Comparison of ENCODE assay signal across 1 cellular context in genomic region chr9:35102769-35103659, GRCh38.
TF ChIP-seq lines count a peak whose summit lies in the region.

A gene with protein sequence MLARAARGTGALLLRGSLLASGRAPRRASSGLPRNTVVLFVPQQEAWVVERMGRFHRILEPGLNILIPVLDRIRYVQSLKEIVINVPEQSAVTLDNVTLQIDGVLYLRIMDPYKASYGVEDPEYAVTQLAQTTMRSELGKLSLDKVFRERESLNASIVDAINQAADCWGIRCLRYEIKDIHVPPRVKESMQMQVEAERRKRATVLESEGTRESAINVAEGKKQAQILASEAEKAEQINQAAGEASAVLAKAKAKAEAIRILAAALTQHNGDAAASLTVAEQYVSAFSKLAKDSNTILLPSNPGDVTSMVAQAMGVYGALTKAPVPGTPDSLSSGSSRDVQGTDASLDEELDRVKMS (minus strand): TSS chr9:35103131. CDS start chr9:35103094, 37 bp downstream.

TF ChIP-seq in HepG2, 621 proteins besides CTCF, POLR2A, EP300 and RAD21 (continued from another document and continues in another):
- peak; percentile 88; the same call in 1 of the 2 replicates for TF ChIP-seq BORCS8-MEF2B (CRISPR knock-in tag; IDR thresholded peaks at IDR 0.05)
- TF ChIP-seq RFX3 (CRISPR knock-in tag; IDR thresholded peaks at IDR 0.05), result peak; percentile 93
- TF ChIP-seq ZNF614 (CRISPR knock-in tag; IDR thresholded peaks at IDR 0.05; ENCODE audit: borderline replicate concordance), result no peak; the same call in 1 of the 2 replicates
- TF ChIP-seq, protein P1, sequence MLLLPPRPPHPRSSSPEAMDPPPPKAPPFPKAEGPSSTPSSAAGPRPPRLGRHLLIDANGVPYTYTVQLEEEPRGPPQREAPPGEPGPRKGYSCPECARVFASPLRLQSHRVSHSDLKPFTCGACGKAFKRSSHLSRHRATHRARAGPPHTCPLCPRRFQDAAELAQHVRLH (CRISPR knock-in tag; IDR thresholded peaks at IDR 0.05; ENCODE audit: borderline replicate concordance, low read depth), result peak; percentile 68; the same call in 1 of the 2 replicates
- no peak for TF ChIP-seq ZNF543 (CRISPR knock-in tag; IDR thresholded peaks at IDR 0.05)
- TF ChIP-seq ZNF274 (CRISPR knock-in tag; IDR thresholded peaks at IDR 0.05), result no peak; the same call in 1 of the 2 replicates
- 0 out of 2 replicates have a peak, but pooled peaks have one; percentile 48 for TF ChIP-seq GATA4 (IDR thresholded peaks at IDR 0.05; ENCODE audit: borderline replicate concordance, low read depth)
- TF ChIP-seq ZNF737 (CRISPR knock-in tag; IDR thresholded peaks at IDR 0.05; ENCODE audit: borderline replicate concordance), result no peak
- peak; percentile 79; the same call in 1 of the 2 replicates for TF ChIP-seq SMAD3 (CRISPR knock-in tag; IDR thresholded peaks at IDR 0.05)
- peak; percentile 55; the same call in 1 of the 2 replicates for TF ChIP-seq GATAD2A (CRISPR knock-in tag; IDR thresholded peaks at IDR 0.05)
- TF ChIP-seq ZNF777 (CRISPR knock-in tag; IDR thresholded peaks at IDR 0.05), result peak; percentile 71
- TF ChIP-seq, protein P2, sequence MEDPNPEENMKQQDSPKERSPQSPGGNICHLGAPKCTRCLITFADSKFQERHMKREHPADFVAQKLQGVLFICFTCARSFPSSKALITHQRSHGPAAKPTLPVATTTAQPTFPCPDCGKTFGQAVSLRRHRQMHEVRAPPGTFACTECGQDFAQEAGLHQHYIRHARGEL (CRISPR knock-in tag; IDR thresholded peaks at IDR 0.05), result no peak
- no peak for TF ChIP-seq KLF9 (CRISPR knock-in tag; IDR thresholded peaks at IDR 0.05; ENCODE audit: low read depth)
- TF ChIP-seq ZNF337 (CRISPR knock-in tag; IDR thresholded peaks at IDR 0.05; ENCODE audit: borderline replicate concordance, low read depth), result no peak
- TF ChIP-seq ZBTB3 (CRISPR knock-in tag; IDR thresholded peaks at IDR 0.05; ENCODE audit: borderline replicate concordance, low read depth), result no peak
- no peak for TF ChIP-seq ZNF552 (CRISPR knock-in tag; IDR thresholded peaks at IDR 0.05; ENCODE audit: borderline replicate concordance)
- TF ChIP-seq TRIM24 (CRISPR knock-in tag; IDR thresholded peaks at IDR 0.05), result no peak
- TF ChIP-seq MED1 (CRISPR knock-in tag; IDR thresholded peaks at IDR 0.05), result peak; percentile 78
- TF ChIP-seq ZNF780A (CRISPR knock-in tag; IDR thresholded peaks at IDR 0.05), result no peak
- TF ChIP-seq TEAD2 (CRISPR knock-in tag; IDR thresholded peaks at IDR 0.05), result no peak
- TF ChIP-seq DBP (CRISPR knock-in tag; IDR thresholded peaks at IDR 0.05; ENCODE audit: not compliant biosample characterization), result peak; percentile 66
- TF ChIP-seq, protein P3, sequence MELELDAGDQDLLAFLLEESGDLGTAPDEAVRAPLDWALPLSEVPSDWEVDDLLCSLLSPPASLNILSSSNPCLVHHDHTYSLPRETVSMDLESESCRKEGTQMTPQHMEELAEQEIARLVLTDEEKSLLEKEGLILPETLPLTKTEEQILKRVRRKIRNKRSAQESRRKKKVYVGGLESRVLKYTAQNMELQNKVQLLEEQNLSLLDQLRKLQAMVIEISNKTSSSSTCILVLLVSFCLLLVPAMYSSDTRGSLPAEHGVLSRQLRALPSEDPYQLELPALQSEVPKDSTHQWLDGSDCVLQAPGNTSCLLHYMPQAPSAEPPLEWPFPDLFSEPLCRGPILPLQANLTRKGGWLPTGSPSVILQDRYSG (CRISPR knock-in tag; IDR thresholded peaks at IDR 0.05), result no peak
- TF ChIP-seq ELK4 (CRISPR knock-in tag; IDR thresholded peaks at IDR 0.05; ENCODE audit: borderline replicate concordance), result peak; percentile 98; the same call in 1 of the 2 replicates
- TF ChIP-seq MXI1 (IDR thresholded peaks at IDR 0.05; ENCODE audit: borderline replicate concordance, low read depth, low read length), result peak; percentile 94
- peak; percentile 66; the same call in 1 of the 2 replicates for TF ChIP-seq ZNF263 (CRISPR knock-in tag; IDR thresholded peaks at IDR 0.05)
- TF ChIP-seq ZNF577 (CRISPR knock-in tag; IDR thresholded peaks at IDR 0.05; ENCODE audit: borderline replicate concordance, low read depth), result no peak
- TF ChIP-seq SYNCRIP (IDR thresholded peaks at IDR 0.05; ENCODE audit: insufficient read depth, low read depth, low read length), result no peak
- TF ChIP-seq ZNF18 (CRISPR knock-in tag; IDR thresholded peaks at IDR 0.05; ENCODE audit: insufficient replicate concordance), result peak; percentile 72
- no peak for TF ChIP-seq CAMTA2 (CRISPR knock-in tag; IDR thresholded peaks at IDR 0.05; ENCODE audit: borderline replicate concordance)
- TF ChIP-seq PAXIP1 (CRISPR knock-in tag; conservative IDR thresholded peaks at IDR 0.05), result peak; percentile 18; the same call in 1 of the 2 replicates
- no peak for TF ChIP-seq PLRG1 (conservative IDR thresholded peaks at IDR 0.05)
- TF ChIP-seq STAG1 (CRISPR knock-in tag; IDR thresholded peaks at IDR 0.05), result no peak
- no peak for TF ChIP-seq ZNF326 (CRISPR knock-in tag; IDR thresholded peaks at IDR 0.05; ENCODE audit: borderline replicate concordance)
- no peak for TF ChIP-seq ATAD3A (CRISPR knock-in tag; IDR thresholded peaks at IDR 0.05)
- 0 out of 2 replicates have a peak, but pooled peaks have one; percentile 5 for TF ChIP-seq BHLHE40 (IDR thresholded peaks at IDR 0.05; ENCODE audit: low read length)
- TF ChIP-seq, protein P4, sequence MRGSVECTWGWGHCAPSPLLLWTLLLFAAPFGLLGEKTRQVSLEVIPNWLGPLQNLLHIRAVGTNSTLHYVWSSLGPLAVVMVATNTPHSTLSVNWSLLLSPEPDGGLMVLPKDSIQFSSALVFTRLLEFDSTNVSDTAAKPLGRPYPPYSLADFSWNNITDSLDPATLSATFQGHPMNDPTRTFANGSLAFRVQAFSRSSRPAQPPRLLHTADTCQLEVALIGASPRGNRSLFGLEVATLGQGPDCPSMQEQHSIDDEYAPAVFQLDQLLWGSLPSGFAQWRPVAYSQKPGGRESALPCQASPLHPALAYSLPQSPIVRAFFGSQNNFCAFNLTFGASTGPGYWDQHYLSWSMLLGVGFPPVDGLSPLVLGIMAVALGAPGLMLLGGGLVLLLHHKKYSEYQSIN (CRISPR knock-in tag; IDR thresholded peaks at IDR 0.05; ENCODE audit: borderline replicate concordance), result no peak
- TF ChIP-seq CENPT (CRISPR knock-in tag; IDR thresholded peaks at IDR 0.05; ENCODE audit: low read depth), result no peak
- TF ChIP-seq, protein P5, sequence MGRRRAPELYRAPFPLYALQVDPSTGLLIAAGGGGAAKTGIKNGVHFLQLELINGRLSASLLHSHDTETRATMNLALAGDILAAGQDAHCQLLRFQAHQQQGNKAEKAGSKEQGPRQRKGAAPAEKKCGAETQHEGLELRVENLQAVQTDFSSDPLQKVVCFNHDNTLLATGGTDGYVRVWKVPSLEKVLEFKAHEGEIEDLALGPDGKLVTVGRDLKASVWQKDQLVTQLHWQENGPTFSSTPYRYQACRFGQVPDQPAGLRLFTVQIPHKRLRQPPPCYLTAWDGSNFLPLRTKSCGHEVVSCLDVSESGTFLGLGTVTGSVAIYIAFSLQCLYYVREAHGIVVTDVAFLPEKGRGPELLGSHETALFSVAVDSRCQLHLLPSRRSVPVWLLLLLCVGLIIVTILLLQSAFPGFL (CRISPR knock-in tag; IDR thresholded peaks at IDR 0.05), result no peak
- TF ChIP-seq CC2D1A (CRISPR knock-in tag; IDR thresholded peaks at IDR 0.05), result no peak
- no peak for TF ChIP-seq ZSCAN25 (CRISPR knock-in tag; IDR thresholded peaks at IDR 0.05)
- TF ChIP-seq SMARCE1 (IDR thresholded peaks at IDR 0.05; ENCODE audit: borderline replicate concordance), result no peak
- no peak for TF ChIP-seq ZNF570 (CRISPR knock-in tag; IDR thresholded peaks at IDR 0.05; ENCODE audit: borderline replicate concordance)
- no peak for TF ChIP-seq HDAC6 (IDR thresholded peaks at IDR 0.05; ENCODE audit: low read depth, low read length)
- no peak for TF ChIP-seq ZC3H4 (CRISPR knock-in tag; IDR thresholded peaks at IDR 0.05; ENCODE audit: borderline replicate concordance)
- no peak for TF ChIP-seq ZNF121 (CRISPR knock-in tag; IDR thresholded peaks at IDR 0.05)
- peak; percentile 43 for TF ChIP-seq ZNF629 (CRISPR knock-in tag; conservative IDR thresholded peaks at IDR 0.05)
- TF ChIP-seq ZNF460 (CRISPR knock-in tag; IDR thresholded peaks at IDR 0.05; ENCODE audit: borderline replicate concordance), result no peak
- TF ChIP-seq, protein P6, sequence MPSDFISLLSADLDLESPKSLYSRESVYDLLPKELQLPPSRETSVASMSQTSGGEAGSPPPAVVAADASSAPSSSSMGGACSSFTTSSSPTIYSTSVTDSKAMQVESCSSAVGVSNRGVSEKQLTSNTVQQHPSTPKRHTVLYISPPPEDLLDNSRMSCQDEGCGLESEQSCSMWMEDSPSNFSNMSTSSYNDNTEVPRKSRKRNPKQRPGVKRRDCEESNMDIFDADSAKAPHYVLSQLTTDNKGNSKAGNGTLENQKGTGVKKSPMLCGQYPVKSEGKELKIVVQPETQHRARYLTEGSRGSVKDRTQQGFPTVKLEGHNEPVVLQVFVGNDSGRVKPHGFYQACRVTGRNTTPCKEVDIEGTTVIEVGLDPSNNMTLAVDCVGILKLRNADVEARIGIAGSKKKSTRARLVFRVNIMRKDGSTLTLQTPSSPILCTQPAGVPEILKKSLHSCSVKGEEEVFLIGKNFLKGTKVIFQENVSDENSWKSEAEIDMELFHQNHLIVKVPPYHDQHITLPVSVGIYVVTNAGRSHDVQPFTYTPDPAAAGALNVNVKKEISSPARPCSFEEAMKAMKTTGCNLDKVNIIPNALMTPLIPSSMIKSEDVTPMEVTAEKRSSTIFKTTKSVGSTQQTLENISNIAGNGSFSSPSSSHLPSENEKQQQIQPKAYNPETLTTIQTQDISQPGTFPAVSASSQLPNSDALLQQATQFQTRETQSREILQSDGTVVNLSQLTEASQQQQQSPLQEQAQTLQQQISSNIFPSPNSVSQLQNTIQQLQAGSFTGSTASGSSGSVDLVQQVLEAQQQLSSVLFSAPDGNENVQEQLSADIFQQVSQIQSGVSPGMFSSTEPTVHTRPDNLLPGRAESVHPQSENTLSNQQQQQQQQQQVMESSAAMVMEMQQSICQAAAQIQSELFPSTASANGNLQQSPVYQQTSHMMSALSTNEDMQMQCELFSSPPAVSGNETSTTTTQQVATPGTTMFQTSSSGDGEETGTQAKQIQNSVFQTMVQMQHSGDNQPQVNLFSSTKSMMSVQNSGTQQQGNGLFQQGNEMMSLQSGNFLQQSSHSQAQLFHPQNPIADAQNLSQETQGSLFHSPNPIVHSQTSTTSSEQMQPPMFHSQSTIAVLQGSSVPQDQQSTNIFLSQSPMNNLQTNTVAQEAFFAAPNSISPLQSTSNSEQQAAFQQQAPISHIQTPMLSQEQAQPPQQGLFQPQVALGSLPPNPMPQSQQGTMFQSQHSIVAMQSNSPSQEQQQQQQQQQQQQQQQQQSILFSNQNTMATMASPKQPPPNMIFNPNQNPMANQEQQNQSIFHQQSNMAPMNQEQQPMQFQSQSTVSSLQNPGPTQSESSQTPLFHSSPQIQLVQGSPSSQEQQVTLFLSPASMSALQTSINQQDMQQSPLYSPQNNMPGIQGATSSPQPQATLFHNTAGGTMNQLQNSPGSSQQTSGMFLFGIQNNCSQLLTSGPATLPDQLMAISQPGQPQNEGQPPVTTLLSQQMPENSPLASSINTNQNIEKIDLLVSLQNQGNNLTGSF (CRISPR knock-in tag; IDR thresholded peaks at IDR 0.05), result peak; percentile 87; the same call in 1 of the 2 replicates
